Comparison of ENCODE assay signal across 19 cellular contexts in the genomic region with DNA sequence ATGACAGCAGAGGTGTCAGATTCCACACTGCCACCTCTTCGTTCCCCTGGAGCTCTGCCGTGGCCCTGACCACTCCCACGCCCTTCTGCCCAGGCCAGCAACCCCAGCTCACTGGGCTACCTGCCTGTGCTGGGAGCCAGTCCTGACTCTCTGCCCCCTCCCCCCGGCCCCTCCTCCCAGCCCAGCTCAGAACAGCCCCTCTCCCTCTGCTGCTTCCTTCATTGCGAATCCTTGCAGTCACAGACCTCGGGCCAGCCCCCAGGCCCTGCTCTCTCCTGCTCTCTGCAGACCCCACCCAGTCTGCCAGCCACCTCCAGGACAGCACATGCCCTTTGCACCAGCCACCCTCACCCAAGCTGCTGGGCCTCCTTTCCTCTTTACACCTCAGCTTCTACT.
"Had no signal": no experiment of that assay in that cellular context is flagged by ENCODE, and none has a peak within 500 bp of the region (broad histone marks: within the 10 kb centered on the region; RNA-seq: fewer than 3 reads in every experiment).

No MANE protein-coding gene starts in this region.

- H3K27ac ChIP-seq: esophagus squamous epithelium, heart right ventricle, neutrophil, parathyroid adenoma had no signal

- H3K9me3 Mint-ChIP-seq: activated B cell treated with CpG ODN at 0.5 μM for 24 hours; activated CD4-positive, alpha-beta memory T cell treated with anti-CD3 and anti-CD28 coated beads for 36 hours; activated naive CD8-positive, alpha-beta T cell treated with anti-CD3 and anti-CD28 coated beads for 36 hours; dendritic cell treated with granulocyte-macrophage colony-stimulating factor and Interleukin-4, amounts not matched to agents 40 ng/mL and 50 ng/mL, for 4 days had no signal

- H3K27ac Mint-ChIP-seq: activated B cell treated with CpG ODN at 0.5 μM for 24 hours; activated CD4-positive, alpha-beta memory T cell treated with anti-CD3 and anti-CD28 coated beads for 36 hours; activated naive CD8-positive, alpha-beta T cell treated with anti-CD3 and anti-CD28 coated beads for 36 hours; dendritic cell treated with granulocyte-macrophage colony-stimulating factor and Interleukin-4, amounts not matched to agents 40 ng/mL and 50 ng/mL, for 4 days had no signal

- H3K9me3 ChIP-seq: esophagus squamous epithelium, heart right ventricle, neutrophil, thyroid gland had no signal

- H3K27me3 ChIP-seq: thyroid gland had no signal

- DNase-seq: activated B cell treated with CpG ODN at 0.5 μM for 24 hours; activated CD4-positive, alpha-beta memory T cell treated with anti-CD3 and anti-CD28 coated beads for 36 hours; activated CD4-positive, alpha-beta T cell treated with anti-CD3 and anti-CD28 coated beads for 4 hours; activated naive CD8-positive, alpha-beta T cell treated with anti-CD3 and anti-CD28 coated beads for 36 hours; amniotic stem cell; effector CD8-positive, alpha-beta T cell; esophagus squamous epithelium; heart right ventricle; left cardiac atrium; mammary epithelial cell; stimulated activated CD4-positive, alpha-beta T cell treated with anti-CD3 and anti-CD28 coated beads, Interleukin-12 subunit alpha, Interleukin-12 subunit beta, amount 100 ng/mL, for 4 hours; stimulated activated CD4-positive, alpha-beta T cell treated with anti-CD3 and anti-CD28 coated beads, Interleukin-1b, Interleukin-23, amount 100 ng/mL, for 48 hours; stimulated activated CD8-positive, alpha-beta memory T cell treated with anti-CD3 and anti-CD28 coated beads, Interleukin-4, amount 100 ng/mL, for 48 hours; stimulated activated naive CD4-positive, alpha-beta T cell treated with Interleukin-2 at 50 U/mL for 16 hours; T-helper 9 cell had no signal

- H3K36me3 ChIP-seq: esophagus squamous epithelium, heart right ventricle, neutrophil, thyroid gland had no signal

- H3K9ac ChIP-seq: parathyroid adenoma had no signal

- H3K4me3 Mint-ChIP-seq: activated B cell treated with CpG ODN at 0.5 μM for 24 hours; activated CD4-positive, alpha-beta memory T cell treated with anti-CD3 and anti-CD28 coated beads for 36 hours; activated naive CD8-positive, alpha-beta T cell treated with anti-CD3 and anti-CD28 coated beads for 36 hours; dendritic cell treated with granulocyte-macrophage colony-stimulating factor and Interleukin-4, amounts not matched to agents 40 ng/mL and 50 ng/mL, for 4 days had no signal

- H3K4me3 ChIP-seq: esophagus squamous epithelium, heart right ventricle, thyroid gland had no signal

- H3K4me1 Mint-ChIP-seq: activated B cell treated with CpG ODN at 0.5 μM for 24 hours; activated naive CD8-positive, alpha-beta T cell treated with anti-CD3 and anti-CD28 coated beads for 36 hours had no signal

- H3K79me2 ChIP-seq: parathyroid adenoma had no signal

- H3K27me3 Mint-ChIP-seq: activated B cell treated with CpG ODN at 0.5 μM for 24 hours; activated CD4-positive, alpha-beta memory T cell treated with anti-CD3 and anti-CD28 coated beads for 36 hours had no signal

- H3K36me3 Mint-ChIP-seq: activated CD4-positive, alpha-beta memory T cell treated with anti-CD3 and anti-CD28 coated beads for 36 hours; activated naive CD8-positive, alpha-beta T cell treated with anti-CD3 and anti-CD28 coated beads for 36 hours had no signal

- ATAC-seq: heart right ventricle had no signal

- H3K4me1 ChIP-seq: esophagus squamous epithelium had no signal
